Comparison of ENCODE assay signal across 17 cellular contexts in the genomic region with DNA sequence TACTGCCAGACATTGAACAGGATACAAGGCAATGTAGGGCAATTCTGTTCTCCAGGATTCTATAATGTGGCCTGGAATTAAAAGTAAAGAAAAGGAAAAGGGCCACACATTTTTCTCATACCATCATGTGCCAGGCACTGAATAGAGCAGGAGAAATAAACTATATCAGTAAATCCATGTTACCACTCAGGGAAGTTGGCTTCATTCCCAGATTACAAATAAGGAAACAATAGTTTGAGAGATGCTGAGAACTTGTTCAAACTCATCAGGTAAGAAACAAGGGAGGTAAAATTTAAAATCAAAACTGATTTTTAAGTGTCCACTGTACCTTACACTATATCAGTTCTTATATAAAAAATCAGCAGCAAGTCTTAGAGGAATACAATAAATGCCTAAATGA.
A peak's percentile ranks its signal among the peaks of the same experiment; 100 is the strongest.
DNase-seq lines count a peak whose midpoint lies in the region; ATAC-seq and TF ChIP-seq lines count a peak whose summit lies in the region.
"Had no signal": no experiment of that assay in that cellular context is flagged by ENCODE, and none has a peak within 500 bp of the region (broad histone marks: within the 10 kb centered on the region; RNA-seq: fewer than 3 reads in every experiment).

No MANE protein-coding gene starts in this region.

- intact Hi-C loops in upper lobe of right lung (cut with DNase I) (no loop called here), left ventricle myocardium inferior (cut with micrococcal nuclease) (no loop called here)

- no peaks in the 10 kb centered on the region for H3K4me1 Mint-ChIP-seq in progenitor cell of endocrine pancreas (ENCODE audit: low read depth)
- H3K4me1 Mint-ChIP-seq: activated CD4-positive, alpha-beta T cell treated with anti-CD3 and anti-CD28 coated beads, Interleukin-2, amount 10 ng/mL, durations not matched to agents 7 days and 5 days; natural killer cell had no signal

- H3K27ac ChIP-seq in cardiac muscle cell, result peak overlapping the region; percentile 36
- H3K27ac ChIP-seq in right atrium auricular region, result no peak overlapping the region
- H3K27ac ChIP-seq in upper lobe of right lung, result no peak overlapping the region
- H3K27ac ChIP-seq in left ventricle myocardium inferior (replicated peaks), result no peak overlapping the region
- H3K27ac ChIP-seq: gastroesophageal sphincter, Peyer's patch had no signal

- H3K27me3 Mint-ChIP-seq in progenitor cell of endocrine pancreas, result no peaks in the 10 kb centered on the region
- H3K27me3 Mint-ChIP-seq: activated CD4-positive, alpha-beta T cell treated with anti-CD3 and anti-CD28 coated beads, Interleukin-2, amount 10 ng/mL, durations not matched to agents 7 days and 5 days had no signal

- no peak overlapping the region for H3K4me3 Mint-ChIP-seq in progenitor cell of endocrine pancreas (ENCODE audit: low read depth)
- H3K4me3 Mint-ChIP-seq: activated CD4-positive, alpha-beta T cell treated with anti-CD3 and anti-CD28 coated beads, Interleukin-2, amount 10 ng/mL, durations not matched to agents 7 days and 5 days; activated T-cell treated with anti-CD3 and anti-CD28 coated beads, Interleukin-2, amount 50 U/mL, for 4 hours; natural killer cell; T-helper 2 cell treated with Interferon-gamma antibody and Interleukin-4, amounts not matched to agents 5 μg/mL and 100 μg/mL, for 36 hours had no signal

- peak; percentile 74 for ATAC-seq in esophagus mucosa
- ATAC-seq in upper lobe of right lung, result peak; percentile 44
- ATAC-seq: activated T-cell treated with anti-CD3 and anti-CD28 coated beads, Interleukin-2, amount 50 U/mL, for 4 hours; gastroesophageal sphincter; natural killer cell; sciatic nerve had no signal

- H3K36me3 ChIP-seq in cardiac muscle cell, result no peaks in the 10 kb centered on the region
- no peaks in the 10 kb centered on the region for H3K36me3 ChIP-seq in right atrium auricular region
- H3K36me3 ChIP-seq in upper lobe of right lung, result no peaks in the 10 kb centered on the region
- H3K36me3 ChIP-seq in left ventricle myocardium inferior, result no peaks in the 10 kb centered on the region
- H3K36me3 ChIP-seq: gastroesophageal sphincter, Peyer's patch had no signal

- no peaks in the 10 kb centered on the region for H3K36me3 Mint-ChIP-seq in progenitor cell of endocrine pancreas (ENCODE audit: insufficient read depth)
- H3K36me3 Mint-ChIP-seq: natural killer cell had no signal

- DNase-seq in cardiac muscle cell (ENCODE audit: low read depth in 1 of 2, low spot score in 1 of 2) (peak in 1 of 2 donors; percentile 62), right atrium auricular region (ENCODE audit: low spot score) (no peak), NCI-H69 (lab: John Stamatoyannopoulos, UW) (peak; percentile 89), upper lobe of right lung (no peak), progenitor cell of endocrine pancreas (ENCODE audit: low spot score, unreplicated experiment) (no peak), left ventricle myocardium inferior (no peak), GOT3 (lab: John Stamatoyannopoulos, UW) (no peak)
- DNase-seq: activated CD4-positive, alpha-beta T cell treated with anti-CD3 and anti-CD28 coated beads, Interleukin-2, amount 10 ng/mL, durations not matched to agents 7 days and 5 days; activated T-cell treated with anti-CD3 and anti-CD28 coated beads, Interleukin-2, amount 50 U/mL, for 4 hours; EL; natural killer cell; Peyer's patch; stimulated activated naive CD4-positive, alpha-beta T cell treated with Interleukin-2 at 50 U/mL for 16 hours had no signal

- no peaks in the 10 kb centered on the region for H3K9me3 Mint-ChIP-seq in progenitor cell of endocrine pancreas (ENCODE audit: low read depth)
- H3K9me3 Mint-ChIP-seq: activated CD4-positive, alpha-beta T cell treated with anti-CD3 and anti-CD28 coated beads, Interleukin-2, amount 10 ng/mL, durations not matched to agents 7 days and 5 days had no signal

- no peak overlapping the region for H3K4me3 ChIP-seq in cardiac muscle cell
- H3K4me3 ChIP-seq in right atrium auricular region, result no peak overlapping the region
- H3K4me3 ChIP-seq in upper lobe of right lung, result no peak overlapping the region
- no peak overlapping the region for H3K4me3 ChIP-seq in left ventricle myocardium inferior
- H3K4me3 ChIP-seq: gastroesophageal sphincter, Peyer's patch had no signal

- H3K4me1 ChIP-seq in cardiac muscle cell (ENCODE audit: low read depth) (peaks cover 9% of the 10 kb centered on the region), right atrium auricular region (no peaks in the 10 kb centered on the region), upper lobe of right lung (no peaks in the 10 kb centered on the region), left ventricle myocardium inferior (no peaks in the 10 kb centered on the region)
- H3K4me1 ChIP-seq: gastroesophageal sphincter, Peyer's patch had no signal

- H3K9me3 ChIP-seq in cardiac muscle cell (ENCODE audit: low read depth), result no peaks in the 10 kb centered on the region
- H3K9me3 ChIP-seq in right atrium auricular region, result no peaks in the 10 kb centered on the region
- H3K9me3 ChIP-seq in upper lobe of right lung, result no peaks in the 10 kb centered on the region
- H3K9me3 ChIP-seq in left ventricle myocardium inferior (replicated peaks), result no peaks in the 10 kb centered on the region
- H3K9me3 ChIP-seq: gastroesophageal sphincter, Peyer's patch had no signal

- no peaks in the 10 kb centered on the region for H3K27me3 ChIP-seq in cardiac muscle cell
- H3K27me3 ChIP-seq in right atrium auricular region, result no peaks in the 10 kb centered on the region
- no peaks in the 10 kb centered on the region for H3K27me3 ChIP-seq in upper lobe of right lung
- H3K27me3 ChIP-seq in left ventricle myocardium inferior (ENCODE audit: low read depth), result no peaks in the 10 kb centered on the region
- H3K27me3 ChIP-seq: gastroesophageal sphincter, Peyer's patch had no signal

- TF ChIP-seq CTCF in cardiac muscle cell (IDR thresholded peaks at IDR 0.05; ENCODE audit: low read depth, low read length), result no peak
- no peak for TF ChIP-seq CTCF in right atrium auricular region (IDR thresholded peaks at IDR 0.05)
- TF ChIP-seq CTCF in upper lobe of right lung (IDR thresholded peaks at IDR 0.05), result no peak
- TF ChIP-seq CTCF in progenitor cell of endocrine pancreas (IDR thresholded peaks at IDR 0.05; ENCODE audit: unreplicated experiment), result no peak
- TF ChIP-seq CTCF in left ventricle myocardium inferior (IDR thresholded peaks at IDR 0.05; ENCODE audit: borderline replicate concordance), result no peak

- H3K27ac Mint-ChIP-seq in progenitor cell of endocrine pancreas, result no peak overlapping the region
- H3K27ac Mint-ChIP-seq: activated CD4-positive, alpha-beta T cell treated with anti-CD3 and anti-CD28 coated beads, Interleukin-2, amount 10 ng/mL, durations not matched to agents 7 days and 5 days; natural killer cell; T-helper 2 cell treated with Interferon-gamma antibody and Interleukin-4, amounts not matched to agents 5 μg/mL and 100 μg/mL, for 36 hours had no signal
